1 cellular context compared by ENCODE assay signal in genomic region chr12:107681836-107682820, GRCh38.
TF ChIP-seq lines count a peak whose summit lies in the region.

No MANE protein-coding gene starts in this region.

TF ChIP-seq in HepG2, 621 proteins besides CTCF, POLR2A, EP300 and RAD21 (continued from another document and continues in another):
- TF ChIP-seq HIC2 (CRISPR knock-in tag; IDR thresholded peaks at IDR 0.05; ENCODE audit: low read depth) (no peak), ZNF570 (CRISPR knock-in tag; IDR thresholded peaks at IDR 0.05; ENCODE audit: borderline replicate concordance) (no peak), AGO1 (IDR thresholded peaks at IDR 0.05; ENCODE audit: low read depth, low read length, poor library complexity, severe bottlenecking) (no peak), HIVEP1 (CRISPR knock-in tag; IDR thresholded peaks at IDR 0.05) (no peak), ZNF251 (CRISPR knock-in tag; IDR thresholded peaks at IDR 0.05) (no peak), HES4 (CRISPR knock-in tag; IDR thresholded peaks at IDR 0.05; ENCODE audit: borderline replicate concordance) (peak; percentile 39; the same call in 1 of the 2 replicates), ZNF547 (CRISPR knock-in tag; IDR thresholded peaks at IDR 0.05) (no peak), PHB2 (IDR thresholded peaks at IDR 0.05; ENCODE audit: partially characterized antibody) (no peak), ARNT2 (CRISPR knock-in tag; IDR thresholded peaks at IDR 0.05; ENCODE audit: low read depth) (no peak), SKI (IDR thresholded peaks at IDR 0.05; ENCODE audit: partially characterized antibody) (peak; percentile 21), NCOR1 (IDR thresholded peaks at IDR 0.05; ENCODE audit: borderline replicate concordance, low read length) (no peak), THAP8 (CRISPR knock-in tag; IDR thresholded peaks at IDR 0.05; ENCODE audit: borderline replicate concordance) (no peak), KLF11 (CRISPR knock-in tag; IDR thresholded peaks at IDR 0.05) (no peak), KLF15 (CRISPR knock-in tag; IDR thresholded peaks at IDR 0.05; ENCODE audit: borderline replicate concordance) (no peak), CSRNP2 (CRISPR knock-in tag; conservative IDR thresholded peaks at IDR 0.05; ENCODE audit: low read depth) (no peak), ZKSCAN1 (IDR thresholded peaks at IDR 0.05; ENCODE audit: low read length) (no peak), NFE2L2 (IDR thresholded peaks at IDR 0.05; ENCODE audit: low read length) (no peak), SOX5 (CRISPR knock-in tag; IDR thresholded peaks at IDR 0.05; ENCODE audit: borderline replicate concordance) (peak; percentile 47; the same call in 1 of the 2 replicates), ATM (IDR thresholded peaks at IDR 0.05; ENCODE audit: borderline replicate concordance) (no peak), ZNF441 (CRISPR knock-in tag; IDR thresholded peaks at IDR 0.05; ENCODE audit: borderline replicate concordance) (no peak), ASH2L (IDR thresholded peaks at IDR 0.05; ENCODE audit: insufficient read length, low read depth, low read length) (peak; percentile 34), NR2F6 (IDR thresholded peaks at IDR 0.05) (0 out of 2 replicates have a peak, but pooled peaks have one; percentile 21), NR2F6 (CRISPR knock-in tag; IDR thresholded peaks at IDR 0.05) (peak; percentile 51; the same call in 1 of the 2 replicates), ZNF710 (CRISPR knock-in tag; IDR thresholded peaks at IDR 0.05; ENCODE audit: borderline replicate concordance) (no peak), CCDC6 (CRISPR knock-in tag; IDR thresholded peaks at IDR 0.05) (no peak), ZBTB37 (CRISPR knock-in tag; IDR thresholded peaks at IDR 0.05) (no peak), SMARCE1 (IDR thresholded peaks at IDR 0.05; ENCODE audit: borderline replicate concordance) (no peak), MXD3 (CRISPR knock-in tag; IDR thresholded peaks at IDR 0.05) (no peak), PPARG (CRISPR knock-in tag; conservative IDR thresholded peaks at IDR 0.05) (no peak; the same call in 1 of the 2 replicates), BRD4 (CRISPR knock-in tag; IDR thresholded peaks at IDR 0.05) (peak; percentile 43), KAT2B (IDR thresholded peaks at IDR 0.05; ENCODE audit: borderline replicate concordance, low read depth, low read length) (no peak), ZNF234 (CRISPR knock-in tag; conservative IDR thresholded peaks at IDR 0.05) (no peak), PATZ1 (CRISPR knock-in tag; IDR thresholded peaks at IDR 0.05) (peak; percentile 93)
- TF ChIP-seq, protein P1, sequence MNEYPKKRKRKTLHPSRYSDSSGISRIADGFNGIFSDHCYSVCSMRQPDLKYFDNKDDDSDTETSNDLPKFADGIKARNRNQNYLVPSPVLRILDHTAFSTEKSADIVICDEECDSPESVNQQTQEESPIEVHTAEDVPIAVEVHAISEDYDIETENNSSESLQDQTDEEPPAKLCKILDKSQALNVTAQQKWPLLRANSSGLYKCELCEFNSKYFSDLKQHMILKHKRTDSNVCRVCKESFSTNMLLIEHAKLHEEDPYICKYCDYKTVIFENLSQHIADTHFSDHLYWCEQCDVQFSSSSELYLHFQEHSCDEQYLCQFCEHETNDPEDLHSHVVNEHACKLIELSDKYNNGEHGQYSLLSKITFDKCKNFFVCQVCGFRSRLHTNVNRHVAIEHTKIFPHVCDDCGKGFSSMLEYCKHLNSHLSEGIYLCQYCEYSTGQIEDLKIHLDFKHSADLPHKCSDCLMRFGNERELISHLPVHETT (CRISPR knock-in tag; conservative IDR thresholded peaks at IDR 0.05): no peak
- TF ChIP-seq, protein P2, sequence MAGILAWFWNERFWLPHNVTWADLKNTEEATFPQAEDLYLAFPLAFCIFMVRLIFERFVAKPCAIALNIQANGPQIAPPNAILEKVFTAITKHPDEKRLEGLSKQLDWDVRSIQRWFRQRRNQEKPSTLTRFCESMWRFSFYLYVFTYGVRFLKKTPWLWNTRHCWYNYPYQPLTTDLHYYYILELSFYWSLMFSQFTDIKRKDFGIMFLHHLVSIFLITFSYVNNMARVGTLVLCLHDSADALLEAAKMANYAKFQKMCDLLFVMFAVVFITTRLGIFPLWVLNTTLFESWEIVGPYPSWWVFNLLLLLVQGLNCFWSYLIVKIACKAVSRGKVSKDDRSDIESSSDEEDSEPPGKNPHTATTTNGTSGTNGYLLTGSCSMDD (CRISPR knock-in tag; IDR thresholded peaks at IDR 0.05): no peak
- TF ChIP-seq, protein P3, sequence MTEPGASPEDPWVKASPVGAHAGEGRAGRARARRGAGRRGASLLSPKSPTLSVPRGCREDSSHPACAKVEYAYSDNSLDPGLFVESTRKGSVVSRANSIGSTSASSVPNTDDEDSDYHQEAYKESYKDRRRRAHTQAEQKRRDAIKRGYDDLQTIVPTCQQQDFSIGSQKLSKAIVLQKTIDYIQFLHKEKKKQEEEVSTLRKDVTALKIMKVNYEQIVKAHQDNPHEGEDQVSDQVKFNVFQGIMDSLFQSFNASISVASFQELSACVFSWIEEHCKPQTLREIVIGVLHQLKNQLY (CRISPR knock-in tag; IDR thresholded peaks at IDR 0.05): 0 out of 2 replicates have a peak, but pooled peaks have one; percentile 19
- TF ChIP-seq, protein P4, sequence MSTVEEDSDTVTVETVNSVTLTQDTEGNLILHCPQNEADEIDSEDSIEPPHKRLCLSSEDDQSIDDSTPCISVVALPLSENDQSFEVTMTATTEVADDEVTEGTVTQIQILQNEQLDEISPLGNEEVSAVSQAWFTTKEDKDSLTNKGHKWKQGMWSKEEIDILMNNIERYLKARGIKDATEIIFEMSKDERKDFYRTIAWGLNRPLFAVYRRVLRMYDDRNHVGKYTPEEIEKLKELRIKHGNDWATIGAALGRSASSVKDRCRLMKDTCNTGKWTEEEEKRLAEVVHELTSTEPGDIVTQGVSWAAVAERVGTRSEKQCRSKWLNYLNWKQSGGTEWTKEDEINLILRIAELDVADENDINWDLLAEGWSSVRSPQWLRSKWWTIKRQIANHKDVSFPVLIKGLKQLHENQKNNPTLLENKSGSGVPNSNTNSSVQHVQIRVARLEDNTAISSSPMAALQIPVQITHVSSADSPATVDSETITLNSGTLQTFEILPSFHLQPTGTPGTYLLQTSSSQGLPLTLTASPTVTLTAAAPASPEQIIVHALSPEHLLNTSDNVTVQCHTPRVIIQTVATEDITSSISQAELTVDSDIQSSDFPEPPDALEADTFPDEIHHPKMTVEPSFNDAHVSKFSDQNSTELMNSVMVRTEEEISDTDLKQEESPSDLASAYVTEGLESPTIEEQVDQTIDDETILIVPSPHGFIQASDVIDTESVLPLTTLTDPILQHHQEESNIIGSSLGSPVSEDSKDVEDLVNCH (CRISPR knock-in tag; IDR thresholded peaks at IDR 0.05): no peak
- TF ChIP-seq, protein P5, sequence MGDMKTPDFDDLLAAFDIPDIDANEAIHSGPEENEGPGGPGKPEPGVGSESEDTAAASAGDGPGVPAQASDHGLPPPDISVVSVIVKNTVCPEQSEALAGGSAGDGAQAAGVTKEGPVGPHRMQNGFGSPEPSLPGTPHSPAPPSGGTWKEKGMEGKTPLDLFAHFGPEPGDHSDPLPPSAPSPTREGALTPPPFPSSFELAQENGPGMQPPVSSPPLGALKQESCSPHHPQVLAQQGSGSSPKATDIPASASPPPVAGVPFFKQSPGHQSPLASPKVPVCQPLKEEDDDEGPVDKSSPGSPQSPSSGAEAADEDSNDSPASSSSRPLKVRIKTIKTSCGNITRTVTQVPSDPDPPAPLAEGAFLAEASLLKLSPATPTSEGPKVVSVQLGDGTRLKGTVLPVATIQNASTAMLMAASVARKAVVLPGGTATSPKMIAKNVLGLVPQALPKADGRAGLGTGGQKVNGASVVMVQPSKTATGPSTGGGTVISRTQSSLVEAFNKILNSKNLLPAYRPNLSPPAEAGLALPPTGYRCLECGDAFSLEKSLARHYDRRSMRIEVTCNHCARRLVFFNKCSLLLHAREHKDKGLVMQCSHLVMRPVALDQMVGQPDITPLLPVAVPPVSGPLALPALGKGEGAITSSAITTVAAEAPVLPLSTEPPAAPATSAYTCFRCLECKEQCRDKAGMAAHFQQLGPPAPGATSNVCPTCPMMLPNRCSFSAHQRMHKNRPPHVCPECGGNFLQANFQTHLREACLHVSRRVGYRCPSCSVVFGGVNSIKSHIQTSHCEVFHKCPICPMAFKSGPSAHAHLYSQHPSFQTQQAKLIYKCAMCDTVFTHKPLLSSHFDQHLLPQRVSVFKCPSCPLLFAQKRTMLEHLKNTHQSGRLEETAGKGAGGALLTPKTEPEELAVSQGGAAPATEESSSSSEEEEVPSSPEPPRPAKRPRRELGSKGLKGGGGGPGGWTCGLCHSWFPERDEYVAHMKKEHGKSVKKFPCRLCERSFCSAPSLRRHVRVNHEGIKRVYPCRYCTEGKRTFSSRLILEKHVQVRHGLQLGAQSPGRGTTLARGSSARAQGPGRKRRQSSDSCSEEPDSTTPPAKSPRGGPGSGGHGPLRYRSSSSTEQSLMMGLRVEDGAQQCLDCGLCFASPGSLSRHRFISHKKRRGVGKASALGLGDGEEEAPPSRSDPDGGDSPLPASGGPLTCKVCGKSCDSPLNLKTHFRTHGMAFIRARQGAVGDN (CRISPR knock-in tag; IDR thresholded peaks at IDR 0.05): peak; percentile 76
